Comparison of ENCODE assay signal across 24 cellular contexts in genomic region chr6:41045664-41046063, GRCh38. TPM values are rescaled to one million over a fixed set of nuclear protein-coding genes. Genes with fewer than 3 reads are reported as not detected.
DNase-seq lines count a peak whose midpoint lies in the region; ATAC-seq and TF ChIP-seq lines count a peak whose summit lies in the region.
"Had no signal": no experiment of that assay in that cellular context is flagged by ENCODE, and none has a peak within 500 bp of the region (broad histone marks: within the 10 kb centered on the region; RNA-seq: fewer than 3 reads in every experiment).

No MANE protein-coding gene starts in this region.

- no peaks in the 10 kb centered on the region for H3K9me2 ChIP-seq in hepatocyte (replicated peaks; ENCODE audit: insufficient read depth)

- H3K4me3 ChIP-seq in hepatocyte = no peak overlapping the region
- H3K4me3 ChIP-seq: SJCRH30 had no signal

- no peaks in the 10 kb centered on the region for H3K27me3 ChIP-seq in hepatocyte
- H3K27me3 ChIP-seq: SJCRH30 had no signal

- peak overlapping the region; percentile 33 for H3K4me2 ChIP-seq in hepatocyte

- no peaks in the 10 kb centered on the region for H3K36me3 ChIP-seq in hepatocyte (replicated peaks; ENCODE audit: insufficient read depth, low read depth)
- H3K36me3 ChIP-seq: SJCRH30 had no signal

- no peak for ATAC-seq in HG03457 (IDR thresholded peaks at IDR 0.05; ENCODE audit: unreplicated experiment)
- ATAC-seq: HCT116, PC-3, Right ventricle myocardium inferior, SK-N-SH treated with all-trans-retinoic acid at 6 μM for 48 hours had no signal

- H3K79me2 ChIP-seq in hepatocyte = no peaks in the 10 kb centered on the region

- no peaks in the 10 kb centered on the region for H3K9me3 ChIP-seq in hepatocyte (ENCODE audit: low read depth)
- H3K9me3 ChIP-seq: SJCRH30 had no signal

- no peak for TF ChIP-seq CTCF in hepatocyte (IDR thresholded peaks at IDR 0.05; ENCODE audit: poor library complexity)

- H2AFZ ChIP-seq in hepatocyte = no peak overlapping the region

- H3K4me1 ChIP-seq in hepatocyte (ENCODE audit: insufficient read depth) = peaks cover 64% of the 10 kb centered on the region

- WGBS in hepatocyte (ENCODE audit: low lambda C conversion rate, missing lambda C conversion rate) = 63% methylated on average over 5 of the region's 5 CpGs

- no peaks in the 10 kb centered on the region for H4K20me1 ChIP-seq in hepatocyte (ENCODE audit: insufficient read depth, poor library complexity, severe bottlenecking)

- H3K27ac ChIP-seq in hepatocyte = peak overlapping the region; percentile 58
- H3K27ac ChIP-seq: SJCRH30 had no signal

- peak; percentile 49 for DNase-seq in activated effector memory CD4-positive, alpha-beta T cell treated with anti-CD3 and anti-CD28 coated beads, Interleukin-2, amount 50 U/mL, for 16 hours
- DNase-seq in activated effector memory CD4-positive, alpha-beta T cell treated with Interleukin-2 at 50 U/mL for 16 hours = no peak
- DNase-seq in hepatocyte (ENCODE audit: low spot score) (no peak), NOMO-1 (lab: John Stamatoyannopoulos, UW; ENCODE audit: unreplicated experiment in 2 of 2) (no peak)
- DNase-seq: DMS153, NCI-H1092, NCI-H1417 treated with DMSO at 0.1 percent for 48 hours, NCI-H1694 treated with DMSO at 0.1 percent for 48 hours, NCI-H2081, NCI-H2171 treated with DMSO at 0.1 percent for 48 hours, NCI-H345, NCI-H524 treated with DMSO at 0.1 percent for 48 hours, NCI-H774, PC-3 had no signal

RNA-seq across cellular contexts. Expression of gene TSPO2, which starts 3.4 kb away (rescaled TPM):
- total RNA-seq in hepatocyte = 0.27 TPM in 1 of 2 replicates, not detected in the other
- polyA plus RNA-seq in hepatocyte = 0.36 and 2.7 TPM in 2 replicates
- total RNA-seq: A172, Daoy, G401, H4, PC-3, Right ventricle myocardium inferior, SJCRH30 had no signal
- polyA plus RNA-seq: BJ had no signal

RNA-seq across cellular contexts. Expression of gene UNC5CL, which starts 6.6 kb away (rescaled TPM):
- 38.1 and 42.9 TPM in 2 replicates for total RNA-seq in hepatocyte
- 37.1 and 41.3 TPM in 2 replicates for polyA plus RNA-seq in hepatocyte
- total RNA-seq: A172 had no signal
- polyA plus RNA-seq: BJ had no signal

RNA-seq across cellular contexts. Expression of gene APOBEC2, which starts 7.3 kb away (rescaled TPM):
- 2.9 and 3.1 TPM in 2 replicates for total RNA-seq in hepatocyte
- 2.8 and 4.3 TPM in 2 replicates for polyA plus RNA-seq in hepatocyte
- total RNA-seq: A172, Daoy, G401, H4, PC-3 had no signal
- polyA plus RNA-seq: BJ had no signal

RNA-seq across cellular contexts. Expression of gene OARD1, which starts 26.5 kb away (rescaled TPM):
- total RNA-seq in hepatocyte = 28.0 and 31.2 TPM in 2 replicates
- polyA plus RNA-seq in hepatocyte = 37.7 and 46.4 TPM in 2 replicates

RNA-seq across cellular contexts. Expression of gene NFYA, which starts 27.1 kb away (rescaled TPM):
- total RNA-seq in hepatocyte = 25.2 TPM in 2 replicates
- 16.8 and 18.7 TPM in 2 replicates for polyA plus RNA-seq in hepatocyte
